10 cellular contexts compared by ENCODE assay signal in genomic region chr9:125742657-125743056, GRCh38.
"Had no signal": no experiment of that assay in that cellular context is flagged by ENCODE, and none has a peak within 500 bp of the region (broad histone marks: within the 10 kb centered on the region; RNA-seq: fewer than 3 reads in every experiment).

No MANE protein-coding gene starts in this region.

- H3K4me2 ChIP-seq: KMS-11 had no signal

- FAIRE-seq: HepG2 had no signal

- ATAC-seq: HCT116, HepG2 had no signal

- DNase-seq: GM23248, GOT3, H7, HFFc6, KBM-7 had no signal

- H3K27ac ChIP-seq: GM23248, HL-60, KMS-11 had no signal

- H3K9me3 ChIP-seq: HAP-1 had no signal

- H3K4me3 ChIP-seq: GM23248, HAP-1 had no signal
